8 cellular contexts compared by ENCODE assay signal in genomic region chr19:35114656-35115537, GRCh38. TPM values are rescaled to one million over a fixed set of nuclear protein-coding genes. Genes with fewer than 3 reads are reported as not detected.
DNase-seq lines count a peak whose midpoint lies in the region; ATAC-seq and TF ChIP-seq lines count a peak whose summit lies in the region.

No MANE protein-coding gene starts in this region.

- no peaks in the 10 kb centered on the region for H3K9me3 Mint-ChIP-seq in naive thymus-derived CD4-positive, alpha-beta T cell

- intact Hi-C loops in naive thymus-derived CD4-positive, alpha-beta T cell (cut with micrococcal nuclease) = loop anchor here (1.0 kb wide), 4 partner anchors 20 to 102 kb away; partner anchors contain the start of gene LGI4 (in 1 of the 2)

- H3K27me3 Mint-ChIP-seq in naive thymus-derived CD4-positive, alpha-beta T cell = peaks cover 0 to 20% (median 0%) of the 10 kb centered on the region in 5 donors

- no peaks in the 10 kb centered on the region; the same call in 1 of the 2 replicates for H3K27me3 ChIP-seq in OCI-LY1 (ENCODE audit: insufficient read depth, low read length)
- no peaks in the 10 kb centered on the region for H3K27me3 ChIP-seq in naive thymus-derived CD4-positive, alpha-beta T cell (ENCODE audit: control insufficient read depth in 2 of 2, insufficient read depth in 2 of 2, low read length in 2 of 2)

- no peaks in the 10 kb centered on the region for H3K36me3 Mint-ChIP-seq in naive thymus-derived CD4-positive, alpha-beta T cell

- no peak overlapping the region for H2AFZ ChIP-seq in OCI-LY1 (ENCODE audit: low read length)

- H3F3A ChIP-seq in OCI-LY1 (ENCODE audit: insufficient read depth, low read length) = no peaks in the 10 kb centered on the region

- H3K4me1 ChIP-seq in OCI-LY1 (ENCODE audit: insufficient read depth, low read length, severe bottlenecking) = no peaks in the 10 kb centered on the region
- peaks cover 0 to 7% of the 10 kb centered on the region in 2 donors for H3K4me1 ChIP-seq in naive thymus-derived CD4-positive, alpha-beta T cell (ENCODE audit: control insufficient read depth in 2 of 2, insufficient read depth in 2 of 2, low read length in 2 of 2)

- peaks cover 5 to 8% (median 6%) of the 10 kb centered on the region in 7 donors for H3K4me1 Mint-ChIP-seq in naive thymus-derived CD4-positive, alpha-beta T cell

- H3K27ac Mint-ChIP-seq in naive thymus-derived CD4-positive, alpha-beta T cell = peak overlapping the region in 1 of 9 donors; percentile 50

- POLR2A ChIA-PET in naive thymus-derived CD4-positive, alpha-beta T cell (lab: Charles Lee) = interaction anchor here (1.4 kb wide), 1 partner anchor 10 kb away, joined by 5 read pairs; no protein-coding TSS in a partner anchor

- ATAC-seq in naive thymus-derived CD4-positive, alpha-beta T cell = peak; percentile 92

- TF ChIP-seq CTCF in OCI-LY1 (IDR thresholded peaks at IDR 0.05; ENCODE audit: low read length) = peak; percentile 95

- peak; percentile 39 for DNase-seq in SIG-M5 treated with dmso at 0.1 percent for 504 hours (lab: John Stamatoyannopoulos, UW; ENCODE audit: unreplicated experiment)
- DNase-seq in SIG-M5 (lab: John Stamatoyannopoulos, UW) = no peak
- DNase-seq in activated T-helper 1 cell treated with anti-CD3 and anti-CD28 coated beads, Interleukin-2, amount 50 U/mL, for 16 hours (ENCODE audit: low read depth in 1 of 2, low spot score in 1 of 2) = peak; percentile 45 to 52
- DNase-seq in fibroblast of peridontal ligament (ENCODE audit: extremely low read depth) = peak; percentile 59
- DNase-seq in naive thymus-derived CD4-positive, alpha-beta T cell = peak; percentile 46 to 77 (median 59)
- DNase-seq in stimulated activated CD8-positive, alpha-beta memory T cell treated with anti-CD3 and anti-CD28 coated beads, Interleukin-7, amount 100 ng/mL, for 24 hours (ENCODE audit: low read depth) = peak; percentile 54
- no peak for DNase-seq in SHP77 treated with DMSO at 0.1 percent for 48 hours (lab: John Stamatoyannopoulos, UW)

- no peaks in the 10 kb centered on the region for H3K9me2 ChIP-seq in OCI-LY1 (ENCODE audit: low read depth, low read length)

- no peak overlapping the region for H3K9ac ChIP-seq in OCI-LY1 (ENCODE audit: low read length)

- H3K4me3 Mint-ChIP-seq in naive thymus-derived CD4-positive, alpha-beta T cell = peak overlapping the region in 7 of 10 donors; percentile 2 to 49 (median 25)

- no peak overlapping the region for H3K4me3 ChIP-seq in OCI-LY1 (ENCODE audit: low read depth, low read length, poor library complexity, severe bottlenecking)
- H3K4me3 ChIP-seq in naive thymus-derived CD4-positive, alpha-beta T cell (ENCODE audit: low read length) = no peak overlapping the region

- no peaks in the 10 kb centered on the region for H3K9me3 ChIP-seq in OCI-LY1 (ENCODE audit: low read length)
- H3K9me3 ChIP-seq in naive thymus-derived CD4-positive, alpha-beta T cell (ENCODE audit: control insufficient read depth in 2 of 3, low read length in 3 of 3) = no peaks in the 10 kb centered on the region

- H3K27ac ChIP-seq in OCI-LY1 (ENCODE audit: low read depth, low read length, poor library complexity, severe bottlenecking) = no peak overlapping the region
- H3K27ac ChIP-seq in naive thymus-derived CD4-positive, alpha-beta T cell (ENCODE audit: low read depth, low read length) = no peak overlapping the region

- CTCF ChIA-PET in naive thymus-derived CD4-positive, alpha-beta T cell (lab: Charles Lee) = interaction anchor here (0.6 to 1.5 kb wide), 9 partner anchors 9 to 151 kb away, joined by 3 to 4 read pairs (median 3); no protein-coding TSS in a partner anchor

- no peaks in the 10 kb centered on the region for H3K79me2 ChIP-seq in OCI-LY1 (ENCODE audit: insufficient read depth, low read length)

- no peaks in the 10 kb centered on the region for H3K36me3 ChIP-seq in OCI-LY1 (ENCODE audit: insufficient read depth, low read length)
- H3K36me3 ChIP-seq in naive thymus-derived CD4-positive, alpha-beta T cell (ENCODE audit: control insufficient read depth in 2 of 3, insufficient read depth in 3 of 3, low read length in 3 of 3) = no peaks in the 10 kb centered on the region

- H4K20me1 ChIP-seq in OCI-LY1 (ENCODE audit: insufficient read depth, low read length) = no peaks in the 10 kb centered on the region

- peak overlapping the region; percentile 31; the same call in 1 of the 2 replicates for H3K4me2 ChIP-seq in OCI-LY1 (ENCODE audit: low read length)

RNA-seq across cellular contexts. Expression of gene FXYD3, which starts 0.7 kb away (rescaled TPM):
- total RNA-seq in naive thymus-derived CD4-positive, alpha-beta T cell = not detected
- polyA plus RNA-seq in naive thymus-derived CD4-positive, alpha-beta T cell = not detected

RNA-seq across cellular contexts. Expression of gene LGI4, which starts 20.0 kb away (rescaled TPM):
- 1 to 10 TPM in 1 of 5 experiments, under 1 TPM in 4; 0.19 to 1.6 (median 0.51) TPM for total RNA-seq in naive thymus-derived CD4-positive, alpha-beta T cell
- polyA plus RNA-seq in naive thymus-derived CD4-positive, alpha-beta T cell = not detected

RNA-seq across cellular contexts. Expression of gene FXYD1, which starts 23.7 kb away (rescaled TPM):
- total RNA-seq in naive thymus-derived CD4-positive, alpha-beta T cell = 1 to 10 TPM in 1 of 5 experiments, under 1 TPM in 2, not detected in 2; 0.46 to 1.2 (median 0.78) TPM
- under 1 TPM in 1 of 2 donors, not detected in 1; 0.91 TPM for polyA plus RNA-seq in naive thymus-derived CD4-positive, alpha-beta T cell

RNA-seq across cellular contexts. Expression of gene FXYD7, which starts 28.2 kb away (rescaled TPM):
- 10 to 100 TPM in 1 of 5 experiments, 1 to 10 TPM in 4; 1.8 to 13.2 (median 3.5) TPM for total RNA-seq in naive thymus-derived CD4-positive, alpha-beta T cell
- polyA plus RNA-seq in naive thymus-derived CD4-positive, alpha-beta T cell = 1 to 10 TPM; 2.1 to 2.6 TPM

RNA-seq across cellular contexts. Expression of gene FXYD5, which starts 39.6 kb away (rescaled TPM):
- 100 to 1,000 TPM; 362 to 458 (median 387) TPM for total RNA-seq in naive thymus-derived CD4-positive, alpha-beta T cell
- polyA plus RNA-seq in naive thymus-derived CD4-positive, alpha-beta T cell = 100 to 1,000 TPM; 464 to 575 TPM

Comparison
In these comparisons a context has a peak if more than half of its experiments do, and no peak if none do; other contexts are left out.
1. DNase-seq: peak in SIG-M5 treated with dmso at 0.1 percent for 504 hours (single experiment), activated T-helper 1 cell treated with anti-CD3 and anti-CD28 coated beads, Interleukin-2, amount 50 U/mL, for 16 hours (2 of 2), fibroblast of peridontal ligament (single experiment), naive thymus-derived CD4-positive, alpha-beta T cell (9 of 9) and stimulated activated CD8-positive, alpha-beta memory T cell treated with anti-CD3 and anti-CD28 coated beads, Interleukin-7, amount 100 ng/mL, for 24 hours (single experiment); none in SIG-M5 (single experiment) and SHP77 treated with DMSO at 0.1 percent for 48 hours (single experiment).